In genomic region chr4:103018391-103019318, GRCh38 we compare ENCODE assay signal across 8 cellular contexts. TPM values are rescaled to one million over a fixed set of nuclear protein-coding genes. Genes with fewer than 3 reads are reported as not detected.
DNase-seq lines count a peak whose midpoint lies in the region; ATAC-seq, FAIRE-seq and TF ChIP-seq lines count a peak whose summit lies in the region.

No MANE protein-coding gene starts in this region.

- peak overlapping the region; percentile 84 for H3K9ac ChIP-seq in Karpas-422 (ENCODE audit: low read length)

- no peak for FAIRE-seq in small intestine (lab: Jason Lieb, UNC)

- no peak for ATAC-seq in activated naive CD8-positive, alpha-beta T cell treated with anti-CD3 and anti-CD28 coated beads, Interleukin-2, amount 10 ng/mL, durations not matched to agents 7 days and 5 days (ENCODE audit: low read depth)
- ATAC-seq in HG02759 (IDR thresholded peaks at IDR 0.05; ENCODE audit: unreplicated experiment) (no peak), GM18517 (IDR thresholded peaks at IDR 0.05; ENCODE audit: unreplicated experiment) (no peak)

- H3K9me2 ChIP-seq in Karpas-422 (replicated peaks; ENCODE audit: insufficient read depth, low read length), result no peaks in the 10 kb centered on the region

- H3K4me1 ChIP-seq in Karpas-422 (ENCODE audit: low read length), result peaks cover 31% of the 10 kb centered on the region
- peaks cover 0 to 4% of the 10 kb centered on the region in 2 donors for H3K4me1 ChIP-seq in small intestine (ENCODE audit: control insufficient read depth in 2 of 2, insufficient read depth in 1 of 2, low read depth in 1 of 2, low read length in 1 of 2)

- no peak for TF ChIP-seq CTCF in Calu3 (IDR thresholded peaks at IDR 0.05; ENCODE audit: unreplicated experiment)

- POLR2A ChIA-PET in activated naive CD8-positive, alpha-beta T cell treated with anti-CD3 and anti-CD28 coated beads, Interleukin-2, amount 10 ng/mL, durations not matched to agents 7 days and 5 days (lab: Charles Lee), result interaction anchor here (1.2 to 1.5 kb wide), 2 partner anchors 80 to 191 kb away, joined by 4 to 8 read pairs; partner anchors contain the start of gene UBE2D3

- DNase-seq in Calu3 (peak; percentile 1), Karpas-422 (peak; percentile 63), hepatic stellate cell (ENCODE audit: low spot score) (peak; percentile 25), small intestine (peak; percentile 30), NCI-H1048 (lab: John Stamatoyannopoulos, UW) (no peak)
- DNase-seq in activated naive CD8-positive, alpha-beta T cell treated with anti-CD3 and anti-CD28 coated beads, Interleukin-2, amount 10 ng/mL, durations not matched to agents 7 days and 5 days, result no peak

- peak overlapping the region; percentile 76 for H3K4me3 ChIP-seq in Karpas-422 (ENCODE audit: low read length)
- H3K4me3 ChIP-seq in small intestine (ENCODE audit: low read depth in 1 of 2, low read length in 2 of 2), result peak overlapping the region; percentile 39 to 61

- peak overlapping the region; percentile 64 for H3K27ac ChIP-seq in Karpas-422 (ENCODE audit: low read length)
- peak overlapping the region; percentile 84 to 99 for H3K27ac ChIP-seq in small intestine (ENCODE audit: low read depth in 1 of 2, low read length in 1 of 2)

- H3K4me1 Mint-ChIP-seq in Calu3 (ENCODE audit: low read depth, unreplicated experiment), result no peaks in the 10 kb centered on the region
- peaks cover 12% of the 10 kb centered on the region for H3K4me1 Mint-ChIP-seq in activated naive CD8-positive, alpha-beta T cell treated with anti-CD3 and anti-CD28 coated beads, Interleukin-2, amount 10 ng/mL, durations not matched to agents 7 days and 5 days

- 42 to 47% (median 45%) methylated on average over 8 of the region's 8 CpGs for WGBS in small intestine, 3 donors

- 0 out of 2 replicates have a peak overlapping the region, but pooled peaks have one; percentile 19 for H2AFZ ChIP-seq in Karpas-422 (ENCODE audit: low read length)

- no peaks in the 10 kb centered on the region for H3K27me3 ChIP-seq in Karpas-422 (ENCODE audit: low read length)
- H3K27me3 ChIP-seq in small intestine (ENCODE audit: control insufficient read depth in 2 of 2, insufficient read depth in 2 of 2, low read length in 2 of 2), result no peaks in the 10 kb centered on the region

- H3K36me3 ChIP-seq in Karpas-422 (ENCODE audit: insufficient read depth, low read length) (no peaks in the 10 kb centered on the region), small intestine (ENCODE audit: control insufficient read depth in 2 of 2, insufficient read depth in 2 of 2, low read length in 2 of 2) (no peaks in the 10 kb centered on the region)

- BruUV-seq in Calu3 (replicated peaks; lab: Mats Ljungman, UMichigan), result TSS peak; percentile 93

- H3K9me3 ChIP-seq in Karpas-422 (ENCODE audit: low read length), result no peaks in the 10 kb centered on the region
- H3K9me3 ChIP-seq in small intestine (ENCODE audit: control insufficient read depth, low read depth), result no peaks in the 10 kb centered on the region

- no peaks in the 10 kb centered on the region for H3K27me3 Mint-ChIP-seq in Calu3 (ENCODE audit: unreplicated experiment)
- H3K27me3 Mint-ChIP-seq in activated naive CD8-positive, alpha-beta T cell treated with anti-CD3 and anti-CD28 coated beads, Interleukin-2, amount 10 ng/mL, durations not matched to agents 7 days and 5 days, result no peaks in the 10 kb centered on the region

- H4K20me1 ChIP-seq in Karpas-422 (ENCODE audit: insufficient read depth, low read depth, low read length), result no peaks in the 10 kb centered on the region

- H3K4me2 ChIP-seq in Karpas-422 (ENCODE audit: low read depth, low read length, poor library complexity, severe bottlenecking), result peak overlapping the region; percentile 87

- H3K36me3 Mint-ChIP-seq in Calu3 (ENCODE audit: insufficient read depth, unreplicated experiment), result peaks cover 9% of the 10 kb centered on the region
- H3K36me3 Mint-ChIP-seq in activated naive CD8-positive, alpha-beta T cell treated with anti-CD3 and anti-CD28 coated beads, Interleukin-2, amount 10 ng/mL, durations not matched to agents 7 days and 5 days, result peaks cover 4% of the 10 kb centered on the region

- H3K4me3 Mint-ChIP-seq in Calu3 (ENCODE audit: low read depth, unreplicated experiment), result peak overlapping the region; percentile 79
- H3K4me3 Mint-ChIP-seq in activated naive CD8-positive, alpha-beta T cell treated with anti-CD3 and anti-CD28 coated beads, Interleukin-2, amount 10 ng/mL, durations not matched to agents 7 days and 5 days, result peak overlapping the region; percentile 97

- H3K79me2 ChIP-seq in Karpas-422 (ENCODE audit: low read length), result no peaks in the 10 kb centered on the region

- peak overlapping the region; percentile 91 for H3K27ac Mint-ChIP-seq in Calu3 (ENCODE audit: unreplicated experiment)
- peak overlapping the region; percentile 96 for H3K27ac Mint-ChIP-seq in activated naive CD8-positive, alpha-beta T cell treated with anti-CD3 and anti-CD28 coated beads, Interleukin-2, amount 10 ng/mL, durations not matched to agents 7 days and 5 days

- CTCF ChIA-PET in Calu3 (lab: Charles Lee), result no interaction called here

- intact Hi-C loops in Calu3 (cut with micrococcal nuclease; ENCODE audit: unreplicated experiment), result loop anchor here (5.0 kb wide), 1 partner anchor 191 kb away; the partner anchor contains the start of gene UBE2D3

- H3K9me3 Mint-ChIP-seq in Calu3 (ENCODE audit: low read depth, unreplicated experiment), result no peaks in the 10 kb centered on the region
- H3K9me3 Mint-ChIP-seq in activated naive CD8-positive, alpha-beta T cell treated with anti-CD3 and anti-CD28 coated beads, Interleukin-2, amount 10 ng/mL, durations not matched to agents 7 days and 5 days, result no peaks in the 10 kb centered on the region

RNA-seq across cellular contexts. Expression of gene SLC9B1, which starts 0.8 kb away (rescaled TPM):
- total RNA-seq in Calu3 (2022), result not detected in 2 replicates
- total RNA-seq in Karpas-422 (2014; rRNA removed; shearing (Covaris generic); ENCODE audit: low replicate concordance), result 0.97 and 1.4 TPM in 2 replicates
- total RNA-seq in activated naive CD8-positive, alpha-beta T cell treated with anti-CD3 and anti-CD28 coated beads, Interleukin-2, amount 10 ng/mL, durations not matched to agents 7 days and 5 days, result 1 to 10 TPM; 2.2 to 2.5 TPM
- under 1 TPM in 1 of 3 donors, not detected in 2; 0.18 TPM for polyA plus RNA-seq in small intestine

RNA-seq across cellular contexts. Expression of gene SLC9B2, which starts 57.9 kb away (rescaled TPM):
- total RNA-seq in Calu3 (2022), result 2.7 and 5.0 TPM in 2 replicates
- total RNA-seq in Karpas-422 (2014; rRNA removed; shearing (Covaris generic); ENCODE audit: low replicate concordance), result 78.8 and 91.0 TPM in 2 replicates
- total RNA-seq in activated naive CD8-positive, alpha-beta T cell treated with anti-CD3 and anti-CD28 coated beads, Interleukin-2, amount 10 ng/mL, durations not matched to agents 7 days and 5 days, result 10 to 100 TPM; 18.2 to 19.7 TPM
- polyA plus RNA-seq in small intestine, result 1 to 10 TPM; 3.8 to 5.8 (median 4.0) TPM

Comparison
In these comparisons a context has a peak if more than half of its experiments do, and no peak if none do; other contexts are left out.
1. DNase-seq: peak in Calu3 (single experiment), Karpas-422 (single experiment), hepatic stellate cell (single experiment) and small intestine (single experiment); none in activated naive CD8-positive, alpha-beta T cell treated with anti-CD3 and anti-CD28 coated beads, Interleukin-2, amount 10 ng/mL, durations not matched to agents 7 days and 5 days (single experiment) and NCI-H1048 (single experiment).